ENCODE assay signal across 23 cellular contexts in the genomic region with DNA sequence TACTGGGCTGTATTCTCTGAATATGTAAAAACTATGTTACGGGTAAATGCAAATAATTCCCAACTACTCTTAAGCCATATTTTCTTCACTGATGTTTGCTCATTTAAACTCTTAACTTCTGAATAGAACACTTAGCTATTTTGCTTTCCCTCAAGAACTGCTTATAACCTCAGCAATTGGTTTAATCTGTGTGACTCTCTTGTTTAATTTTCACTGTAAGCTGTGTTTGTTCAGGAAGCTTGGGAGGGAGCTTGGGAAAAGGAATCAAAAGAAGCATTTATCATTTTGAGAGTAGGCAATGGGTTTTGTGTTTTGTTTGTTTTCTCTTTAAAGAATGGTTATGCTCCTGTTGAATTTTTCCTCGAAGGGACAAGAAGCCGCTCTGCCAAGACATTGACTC. TPM values are rescaled to one million over a fixed set of nuclear protein-coding genes. Genes with fewer than 3 reads are reported as not detected.
DNase-seq lines count a peak whose midpoint lies in the region; ATAC-seq, FAIRE-seq and TF ChIP-seq lines count a peak whose summit lies in the region.
"Had no signal": no experiment of that assay in that cellular context is flagged by ENCODE, and none has a peak within 500 bp of the region (broad histone marks: within the 10 kb centered on the region; RNA-seq: fewer than 3 reads in every experiment).

No MANE protein-coding gene starts in this region.

- 79% methylated on average over 3 of the region's 3 CpGs for WGBS in HepG2 (ENCODE audit: low lambda C conversion rate)
- 91% methylated on average over 3 of the region's 3 CpGs for whole genome bisulfite sequencing in right lobe of liver (ENCODE audit: insufficient coverage, low coverage, low lambda C conversion rate, missing lambda C conversion rate)

- POLR2A ChIA-PET in HepG2 (lab: Yijun Ruan, JAX) = no interaction called here
- POLR2A ChIA-PET in HEK293T (lab: Yijun Ruan, JAX) = no interaction called here

- H3K4me2 ChIP-seq in HepG2 (ENCODE audit: low read depth, low read length) = no peak overlapping the region
- H3K4me2 ChIP-seq: A549; BLaER1 treated with 17β-estradiol and CSF1 and Interleukin-3, amounts not matched to agents 10 nM and 100 nM had no signal

- no peak overlapping the region for H3K27ac ChIP-seq in HepG2 (ENCODE audit: extremely low read length, insufficient read depth, low read length)
- H3K27ac ChIP-seq in right lobe of liver = no peak overlapping the region
- H3K27ac ChIP-seq: A549; BLaER1 treated with 17β-estradiol and CSF1 and Interleukin-3, amounts not matched to agents 10 nM and 100 nM; GM23248 had no signal

- in situ Hi-C loops in HepG2 (cut with HindIII; ENCODE audit: extremely low pct_ligation_motif_present, low pct_unique_long_range_greater_than_20kb) = no loop called here

- ATAC-seq in HepG2 = no peak
- ATAC-seq in right lobe of liver = no peak
- ATAC-seq: A549 had no signal

- BruUV-seq in HepG2 (replicated peaks; lab: Mats Ljungman, UMichigan) = no TSS peak

- H3K9me3 ChIP-seq in HepG2 (ENCODE audit: low read length) (no peaks in the 10 kb centered on the region), right lobe of liver (no peaks in the 10 kb centered on the region)
- H3K9me3 ChIP-seq: BE2C had no signal

- peak; percentile 18 for DNase-seq in HepG2 (ENCODE audit: low spot score)
- DNase-seq in right lobe of liver = no peak
- peak; percentile 36 for DNase-seq in globus pallidus (ENCODE audit: low spot score)
- peak; percentile 84 for DNase-seq in pons (ENCODE audit: low spot score)
- no peak for DNase-seq in RKO (ENCODE audit: low spot score)
- DNase-seq in glomerular visceral epithelial cell (ENCODE audit: extremely low spot score) = no peak
- no peak for DNase-seq in HEK293T (ENCODE audit: extremely low spot score)
- DNase-seq: 8988T; ACHN; AML-193; BE2C; CD4-positive, alpha-beta T cell; CD8-positive, alpha-beta memory T cell; DMS79 treated with DMSO at 0.1 percent for 48 hours; GF-D8; GM23248; H7; HCEC 1CT had no signal

- H2AFZ ChIP-seq in HepG2 (ENCODE audit: low read length) = no peak overlapping the region
- H2AFZ ChIP-seq: GM23248 had no signal

- TF ChIP-seq EP300 in HepG2 (IDR thresholded peaks at IDR 0.05; ENCODE audit: low read depth in 2 of 2, low read length in 2 of 2) (no peak), HepG2 (CRISPR knock-in tag; IDR thresholded peaks at IDR 0.05; ENCODE audit: borderline replicate concordance) (no peak)

- H3K4me3 ChIP-seq in HepG2 (replicated peaks in 1 of 3; ENCODE audit: insufficient read depth in 1 of 3, low read depth in 2 of 3, low read length in 3 of 3) = no peak overlapping the region
- H3K4me3 ChIP-seq in right lobe of liver = no peak overlapping the region
- H3K4me3 ChIP-seq: A549; BLaER1 treated with 17β-estradiol and CSF1 and Interleukin-3, amounts not matched to agents 10 nM and 100 nM; GM23248 had no signal

- no peak for TF ChIP-seq RAD21 in HepG2 (CRISPR knock-in tag; IDR thresholded peaks at IDR 0.05)

- H3K9ac ChIP-seq in HepG2 (ENCODE audit: insufficient read depth, low read depth, low read length) = no peak overlapping the region
- H3K9ac ChIP-seq: BLaER1 treated with 17β-estradiol and CSF1 and Interleukin-3, amounts not matched to agents 10 nM and 100 nM; GM23248 had no signal

- H3K36me3 ChIP-seq in HepG2 (replicated peaks in 1 of 2; ENCODE audit: control insufficient read depth in 1 of 2, insufficient read depth in 2 of 2, low read length in 2 of 2) (peaks cover 18 to 64% of the 10 kb centered on the region in 2 experiments), right lobe of liver (peaks cover 0 to 77% (median 30%) of the 10 kb centered on the region in 4 donors)

- peaks cover 3% of the 10 kb centered on the region for H3K79me2 ChIP-seq in HepG2 (ENCODE audit: insufficient read depth, low read length)

- no peak for TF ChIP-seq POLR2A in HepG2 (IDR thresholded peaks at IDR 0.05; ENCODE audit: insufficient read depth in 1 of 2, low read depth in 2 of 2, low read length in 2 of 2)
- no peak for TF ChIP-seq POLR2A in right lobe of liver (IDR thresholded peaks at IDR 0.05)

- intact Hi-C loops in HepG2 (cut with micrococcal nuclease; ENCODE audit: unreplicated experiment) = no loop called here
- intact Hi-C loops in right lobe of liver (cut with DNase I) = no loop called here

- H4K20me1 ChIP-seq in HepG2 (ENCODE audit: insufficient read depth, low read length) = no peaks in the 10 kb centered on the region
- H4K20me1 ChIP-seq: BLaER1 treated with 17β-estradiol and CSF1 and Interleukin-3, amounts not matched to agents 10 nM and 100 nM had no signal

- FAIRE-seq in HepG2 (lab: Jason Lieb, UNC) = peak; percentile 34
- FAIRE-seq: A549, GM12891, GM18507, H1 had no signal

- CTCF ChIA-PET in HepG2 (lab: Yijun Ruan, JAX; ENCODE audit: low intra/inter-chr PET ratio, low total read pairs) (no interaction called here), HEK293T (lab: Yijun Ruan, JAX) (no interaction called here)

- H3K27me3 ChIP-seq in HepG2 (ENCODE audit: control insufficient read depth in 1 of 2, insufficient read depth in 2 of 2, low read length in 2 of 2) (no peaks in the 10 kb centered on the region), right lobe of liver (no peaks in the 10 kb centered on the region)
- H3K27me3 ChIP-seq: BE2C; BLaER1 treated with 17β-estradiol and CSF1 and Interleukin-3, amounts not matched to agents 10 nM and 100 nM had no signal

- no peak for TF ChIP-seq CTCF in HepG2 (CRISPR knock-in tag; IDR thresholded peaks at IDR 0.05)
- no peak for TF ChIP-seq CTCF in right lobe of liver (IDR thresholded peaks at IDR 0.05)

- H3K4me1 ChIP-seq in HepG2 (ENCODE audit: insufficient read depth, low read length) = peaks cover 13% of the 10 kb centered on the region
- no peaks in the 10 kb centered on the region for H3K4me1 ChIP-seq in right lobe of liver
- H3K4me1 ChIP-seq: A549; BE2C; BLaER1 treated with 17β-estradiol and CSF1 and Interleukin-3, amounts not matched to agents 10 nM and 100 nM had no signal

TF ChIP-seq in HepG2, 621 proteins besides CTCF, POLR2A, EP300 and RAD21:
- TF ChIP-seq PAF1 (CRISPR knock-in tag; IDR thresholded peaks at IDR 0.05) (no peak), BCL6 (CRISPR knock-in tag; IDR thresholded peaks at IDR 0.05) (peak; percentile 57)
TF ChIP-seq in HepG2: peak in this region for 1.

TF ChIP-seq in HEK293T, 16 proteins besides CTCF, POLR2A, EP300 and RAD21:
- TF ChIP-seq CTBP1 (IDR thresholded peaks at IDR 0.05; ENCODE audit: borderline replicate concordance) (no peak), SP1 (IDR thresholded peaks at IDR 0.05) (no peak)

RNA-seq across cellular contexts. Expression of a gene that starts 24.4 kb away (rescaled TPM):
- total RNA-seq in HepG2 (2016; rRNA removed; fragmentation: Illumina TruSeq; extraction: Trizol) (114 and 153 TPM in 2 replicates), right lobe of liver (10 to 100 TPM; 18.5 to 24.3 (median 20.1) TPM)
- 43.6 and 44.9 TPM in 2 replicates for total RNA-seq in HepG2 (2016; cell fraction: cytosol; rRNA removed; fragmentation: Illumina TruSeq; extraction: Trizol; ENCODE audit: low read depth)
- total RNA-seq in HepG2 (2016; cell fraction: insoluble cytoplasmic fraction; rRNA removed; fragmentation: Illumina TruSeq; extraction: Trizol) = 115 and 154 TPM in 2 replicates
- 112 and 113 TPM in 2 replicates for total RNA-seq in HepG2 (2016; cell fraction: membrane; rRNA removed; fragmentation: Illumina TruSeq; extraction: Trizol)
- 69.6 and 78.0 TPM in 2 replicates for total RNA-seq in HepG2 (2016; cell fraction: nucleus; rRNA removed; fragmentation: Illumina TruSeq; extraction: Trizol)
- 48.6 and 58.3 TPM in 2 replicates for polyA plus RNA-seq in HepG2 (2011; rRNA removed)
- polyA plus RNA-seq in HepG2 (2011; cell fraction: cytosol; rRNA removed) = 24.1 and 35.3 TPM in 2 replicates
- 54.5 and 54.9 TPM in 2 replicates for polyA plus RNA-seq in HepG2 (2011; cell fraction: nucleus; rRNA removed)
- polyA plus RNA-seq in HepG2 (2012) = 56.1 and 60.9 TPM in 2 replicates
- 34.1 and 42.7 TPM in 2 replicates for polyA plus RNA-seq in HepG2 (2016; cell fraction: cytosol; fragmentation: Illumina TruSeq; extraction: Trizol; ENCODE audit: low read depth)
- 112 and 114 TPM in 2 replicates for polyA plus RNA-seq in HepG2 (2016; cell fraction: insoluble cytoplasmic fraction; fragmentation: Illumina TruSeq; extraction: Trizol; ENCODE audit: low read depth)
- 70.4 and 72.1 TPM in 2 replicates for polyA plus RNA-seq in HepG2 (2016; cell fraction: membrane; fragmentation: Illumina TruSeq; extraction: Trizol; ENCODE audit: low read depth)
- 110 and 111 TPM in 2 replicates for polyA plus RNA-seq in HepG2 (2016; cell fraction: nucleus; fragmentation: Illumina TruSeq; extraction: Trizol; ENCODE audit: insufficient read depth, low read depth)
- polyA minus RNA-seq in HepG2 (2011; rRNA and poly(A)+ RNA removed; ENCODE audit: low replicate concordance) = 29.1 and 41.3 TPM in 2 replicates
- polyA minus RNA-seq in HepG2 (2011; cell fraction: cytosol; rRNA and poly(A)+ RNA removed) = 45.6 and 55.3 TPM in 2 replicates
- polyA minus RNA-seq in HepG2 (2011; cell fraction: nucleus; rRNA and poly(A)+ RNA removed) = 66.1 and 72.4 TPM in 2 replicates

Comparison
In these comparisons a context has a peak if more than half of its experiments do, and no peak if none do; other contexts are left out.
1. DNase-seq: peak in HepG2 (single experiment), globus pallidus (single experiment) and pons (single experiment); none in right lobe of liver (0 of 3), RKO (single experiment), glomerular visceral epithelial cell (single experiment) and HEK293T (single experiment).